In genomic region chr6:169867751-169868191, GRCh38 we compare ENCODE assay signal across 29 cellular contexts.
A peak's percentile ranks its signal among the peaks of the same experiment; 100 is the strongest.
DNase-seq lines count a peak whose midpoint lies in the region; ATAC-seq and TF ChIP-seq lines count a peak whose summit lies in the region.
"Had no signal": no experiment of that assay in that cellular context is flagged by ENCODE, and none has a peak within 500 bp of the region (broad histone marks: within the 10 kb centered on the region; RNA-seq: fewer than 3 reads in every experiment).

No MANE protein-coding gene starts in this region.

- no peaks in the 10 kb centered on the region for H3K9me3 ChIP-seq in DND-41 (ENCODE audit: insufficient read depth, low read length, severe bottlenecking)
- peaks cover 0 to 4% of the 10 kb centered on the region in 2 donors for H3K9me3 ChIP-seq in neuronal stem cell (replicated peaks in 1 of 2; ENCODE audit: control insufficient read depth in 2 of 2, insufficient read depth in 1 of 2, low read depth in 1 of 2, low read length in 2 of 2)
- H3K9me3 ChIP-seq: adrenal gland, MG63, neutrophil, psoas muscle, sigmoid colon, SK-N-SH, suprapubic skin, uterus had no signal

- no peak overlapping the region for H3K4me3 ChIP-seq in DND-41 (ENCODE audit: low read depth in 1 of 2, low read length in 2 of 2)
- H3K4me3 ChIP-seq in coronary artery, result no peak overlapping the region
- no peak overlapping the region for H3K4me3 ChIP-seq in neuronal stem cell (ENCODE audit: low read length in 2 of 2)
- H3K4me3 ChIP-seq in dorsolateral prefrontal cortex, result no peak overlapping the region
- H3K4me3 ChIP-seq: adrenal gland, lung, MG63, psoas muscle, sigmoid colon, suprapubic skin, uterus had no signal

- no peak overlapping the region for H2BK5ac ChIP-seq in neuronal stem cell (ENCODE audit: low read length)

- H3K23ac ChIP-seq in neuronal stem cell (ENCODE audit: low read depth, low read length, poor library complexity), result peak overlapping the region; percentile 9

- H3K27ac ChIP-seq in DND-41 (ENCODE audit: low read length) (peak overlapping the region; percentile 83), coronary artery (no peak overlapping the region), neuronal stem cell (replicated peaks; ENCODE audit: low read length) (no peak overlapping the region), dorsolateral prefrontal cortex (no peak overlapping the region)
- H3K27ac ChIP-seq: adrenal gland, brain microvascular endothelial cell, neutrophil, psoas muscle, sigmoid colon, suprapubic skin, uterus had no signal

- DNase-seq in AG20443 (ENCODE audit: low spot score) (peak; percentile 2), DND-41 (no peak), coronary artery (ENCODE audit: low spot score) (peak; percentile 16), neuronal stem cell (ENCODE audit: low spot score) (no peak), NCI-H2029 treated with DMSO at 0.1 percent for 48 hours (lab: John Stamatoyannopoulos, UW) (no peak), dorsolateral prefrontal cortex (no peak), omental fat pad (ENCODE audit: low spot score) (no peak), nephron progenitor cell (no peak)
- DNase-seq: brain microvascular endothelial cell; effector CD8-positive, alpha-beta T cell; erythroblast; KG1; kidney glomerular epithelial cell; MG63; NCI-H1436 treated with DMSO at 0.1 percent for 48 hours; NCI-H446; SK-N-SH; T-helper 17 cell; uterus had no signal

- H4K8ac ChIP-seq in neuronal stem cell (ENCODE audit: low read depth, low read length), result peak overlapping the region; percentile 45

- peak overlapping the region; percentile 61 for H2AK5ac ChIP-seq in neuronal stem cell (ENCODE audit: low read depth, low read length)

- no CpG with 5 or more reads among the region's 12 CpGs for WGBS in neuronal stem cell (ENCODE audit: extremely low coverage in 2 of 2, insufficient read length in 2 of 2, insufficient replicate concordance in 1 of 2), 2 donors

- no peak overlapping the region for H2BK12ac ChIP-seq in neuronal stem cell (ENCODE audit: low read length)

- H3K4me1 Mint-ChIP-seq in nephron progenitor cell, result peaks cover 8% of the 10 kb centered on the region
- H3K4me1 Mint-ChIP-seq: B cell had no signal

- no peaks in the 10 kb centered on the region for H4K20me1 ChIP-seq in DND-41 (ENCODE audit: insufficient read depth, low read length)

- no peak overlapping the region for H3K18ac ChIP-seq in neuronal stem cell (ENCODE audit: low read length)

- H3K14ac ChIP-seq in neuronal stem cell (ENCODE audit: low read length), result no peak overlapping the region

- ATAC-seq in DND-41 (ENCODE audit: insufficient read depth, low read depth), result no peak
- no peak for ATAC-seq in omental fat pad (ENCODE audit: low FRiP score)
- ATAC-seq: HCT116 had no signal

- H3K4ac ChIP-seq in neuronal stem cell (ENCODE audit: low read length), result no peak overlapping the region

- H3K4me1 ChIP-seq in DND-41 (ENCODE audit: insufficient read depth, low read length) (peaks cover 25% of the 10 kb centered on the region), neuronal stem cell (ENCODE audit: control insufficient read depth in 2 of 2, insufficient read depth in 1 of 2, low read depth in 1 of 2, low read length in 2 of 2) (no peaks in the 10 kb centered on the region)
- H3K4me1 ChIP-seq: adrenal gland, psoas muscle, sigmoid colon, uterus had no signal

- H2AFZ ChIP-seq in DND-41 (ENCODE audit: low read depth, low read length) (peak overlapping the region; percentile 49; the same call in 1 of the 2 replicates), neuronal stem cell (ENCODE audit: low read length) (no peak overlapping the region)

- H2BK120ac ChIP-seq in neuronal stem cell (ENCODE audit: low read depth, low read length), result no peak overlapping the region

- peaks cover 14% of the 10 kb centered on the region for H3K9me3 Mint-ChIP-seq in nephron progenitor cell

- peak overlapping the region; percentile 44 for H3K9ac ChIP-seq in DND-41 (ENCODE audit: low read depth, low read length)
- no peak overlapping the region for H3K9ac ChIP-seq in neuronal stem cell (ENCODE audit: low read depth, low read length, poor library complexity)
- H3K9ac ChIP-seq: SK-N-SH had no signal

- H3K4me2 ChIP-seq in DND-41 (ENCODE audit: insufficient read depth, low read length) (peak overlapping the region; percentile 26), neuronal stem cell (ENCODE audit: insufficient read depth, low read length, poor library complexity, severe bottlenecking) (no peak overlapping the region)
- H3K4me2 ChIP-seq: SK-N-SH had no signal

- H3K27me3 ChIP-seq in DND-41 (ENCODE audit: insufficient read depth, low read length, poor library complexity), result no peaks in the 10 kb centered on the region
- peaks cover 0 to 4% (median 0%) of the 10 kb centered on the region in 3 experiments for H3K27me3 ChIP-seq in neuronal stem cell (ENCODE audit: control insufficient read depth in 3 of 3, insufficient read depth in 3 of 3, low read depth in 1 of 3, low read length in 3 of 3)
- no peaks in the 10 kb centered on the region for H3K27me3 ChIP-seq in dorsolateral prefrontal cortex
- H3K27me3 ChIP-seq: adrenal gland, brain microvascular endothelial cell, MG63, neutrophil, sigmoid colon, suprapubic skin, uterus had no signal

- no peak overlapping the region for H3K4me3 Mint-ChIP-seq in nephron progenitor cell
- H3K4me3 Mint-ChIP-seq: activated CD4-positive, alpha-beta T cell treated with anti-CD3 and anti-CD28 coated beads for 36 hours; B cell; stimulated activated naive B cell treated with anti-CD40 and anti-IgM and Interleukin-4, amounts not matched to agents 10 μg/mL and 1 μg/mL and 100 μg/mL, for 72 hours; T-helper 17 cell had no signal

- H3K79me2 ChIP-seq in DND-41 (ENCODE audit: insufficient read depth, low read length), result no peaks in the 10 kb centered on the region

- H3K36me3 Mint-ChIP-seq in nephron progenitor cell (ENCODE audit: low read depth), result peaks cover 8% of the 10 kb centered on the region
- H3K36me3 Mint-ChIP-seq: stimulated activated naive B cell treated with anti-CD40 and anti-IgM and Interleukin-4, amounts not matched to agents 10 μg/mL and 1 μg/mL and 100 μg/mL, for 72 hours had no signal

- no peak overlapping the region for H4K91ac ChIP-seq in neuronal stem cell (ENCODE audit: low read depth, low read length, poor library complexity)

- TF ChIP-seq CTCF in DND-41 (IDR thresholded peaks at IDR 0.05; ENCODE audit: borderline replicate concordance, extremely low read depth, low read length, poor library complexity, severe bottlenecking), result no peak
- TF ChIP-seq CTCF in coronary artery (IDR thresholded peaks at IDR 0.05), result no peak
- no peak for TF ChIP-seq CTCF in dorsolateral prefrontal cortex (IDR thresholded peaks at IDR 0.05 in 54 of 56, conservative IDR thresholded peaks at IDR 0.05 in 2 of 56; ENCODE audit: low read depth in 1 of 56, partially characterized antibody in 56 of 56)
- no peak for TF ChIP-seq CTCF in omental fat pad (IDR thresholded peaks at IDR 0.05)
- no peak for TF ChIP-seq CTCF in nephron progenitor cell (IDR thresholded peaks at IDR 0.05)

- intact Hi-C loops in dorsolateral prefrontal cortex (cut with DNase I), result no loop called here

- peak overlapping the region; percentile 88 for H2BK15ac ChIP-seq in neuronal stem cell (ENCODE audit: low read length)

- H3K79me1 ChIP-seq in neuronal stem cell (ENCODE audit: low read depth, low read length), result no peaks in the 10 kb centered on the region

- H3K36me3 ChIP-seq in DND-41 (ENCODE audit: insufficient read depth, low read length), result no peaks in the 10 kb centered on the region
- H3K36me3 ChIP-seq in neuronal stem cell (replicated peaks in 1 of 2; ENCODE audit: control insufficient read depth in 2 of 2, insufficient read depth in 2 of 2, low read length in 2 of 2), result no peaks in the 10 kb centered on the region
- H3K36me3 ChIP-seq: adrenal gland, brain microvascular endothelial cell, MG63, neutrophil, sigmoid colon, suprapubic skin, uterus had no signal

- H3K27ac Mint-ChIP-seq in nephron progenitor cell, result no peak overlapping the region
- H3K27ac Mint-ChIP-seq: activated CD4-positive, alpha-beta T cell treated with anti-CD3 and anti-CD28 coated beads for 36 hours; B cell; stimulated activated naive B cell treated with anti-CD40 and anti-IgM and Interleukin-4, amounts not matched to agents 10 μg/mL and 1 μg/mL and 100 μg/mL, for 72 hours; T-helper 17 cell had no signal

- peaks cover 8% of the 10 kb centered on the region for H3K27me3 Mint-ChIP-seq in nephron progenitor cell (ENCODE audit: low read depth, poor library complexity)
- H3K27me3 Mint-ChIP-seq: activated CD4-positive, alpha-beta T cell treated with anti-CD3 and anti-CD28 coated beads for 36 hours; B cell; stimulated activated naive B cell treated with anti-CD40 and anti-IgM and Interleukin-4, amounts not matched to agents 10 μg/mL and 1 μg/mL and 100 μg/mL, for 72 hours; T-helper 17 cell had no signal

Comparison
In these comparisons a context has a peak if more than half of its experiments do, and no peak if none do; other contexts are left out.
1. DNase-seq: peak in AG20443 (single experiment) and coronary artery (single experiment); none in DND-41 (single experiment), neuronal stem cell (single experiment), NCI-H2029 treated with DMSO at 0.1 percent for 48 hours (single experiment), dorsolateral prefrontal cortex (0 of 10), omental fat pad (single experiment) and nephron progenitor cell (single experiment).